ENCODE assay signal across 8 cellular contexts in the genomic region with DNA sequence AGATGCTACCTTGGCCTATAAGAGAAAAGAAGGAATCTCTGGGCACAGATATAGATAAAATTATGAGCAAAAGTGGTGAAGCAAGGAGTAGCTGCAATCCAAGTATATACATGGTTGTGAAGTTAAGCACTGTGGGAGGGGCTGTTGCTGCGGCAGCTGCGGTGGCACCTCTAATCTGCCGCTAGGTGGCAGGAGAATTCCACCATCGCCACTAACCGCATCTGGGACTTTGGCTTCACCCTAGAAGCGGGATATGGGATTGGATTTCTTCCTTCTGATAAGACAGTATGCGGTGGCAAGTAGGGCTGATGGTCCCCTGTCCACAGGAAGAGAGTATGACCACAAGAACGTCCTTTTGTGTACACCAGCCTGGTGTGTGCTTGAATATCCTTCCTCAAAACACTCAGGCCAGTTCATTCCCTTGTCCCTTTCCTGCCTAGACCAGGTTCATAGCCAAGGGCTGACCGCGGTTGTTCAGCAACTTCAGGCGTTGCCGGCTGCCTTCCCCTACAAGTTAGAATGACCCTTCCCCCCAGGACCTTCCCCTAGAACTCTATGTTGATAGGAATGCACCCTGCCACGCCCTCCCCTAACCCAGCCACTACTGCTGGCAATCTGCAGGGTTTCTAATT.
DNase-seq lines count a peak whose midpoint lies in the region; ATAC-seq lines count a peak whose summit lies in the region.

No MANE protein-coding gene starts in this region.

- ATAC-seq in HG02678 (IDR thresholded peaks at IDR 0.05; ENCODE audit: unreplicated experiment) (peak; percentile 62), GM21619 (IDR thresholded peaks at IDR 0.05; ENCODE audit: unreplicated experiment) (no peak)

- DNase-seq in DMS114 treated with DMSO at 0.1 percent for 48 hours (lab: John Stamatoyannopoulos, UW; ENCODE audit: unreplicated experiment) (peak; percentile 63), NCI-H524 treated with DMSO at 0.1 percent for 48 hours (lab: John Stamatoyannopoulos, UW) (peak; percentile 42), activated T-cell treated with anti-CD3 and anti-CD28 coated beads for 24 hours (ENCODE audit: low read depth) (peak; percentile 17), foreskin melanocyte (peak; percentile 37), nucleus accumbens (lab: John Stamatoyannopoulos, UW) (peak in 37 of 56 donors; percentile 11 to 82 (median 46))
- no peak for DNase-seq in central memory CD4-positive, alpha-beta T cell
